In the genomic region with DNA sequence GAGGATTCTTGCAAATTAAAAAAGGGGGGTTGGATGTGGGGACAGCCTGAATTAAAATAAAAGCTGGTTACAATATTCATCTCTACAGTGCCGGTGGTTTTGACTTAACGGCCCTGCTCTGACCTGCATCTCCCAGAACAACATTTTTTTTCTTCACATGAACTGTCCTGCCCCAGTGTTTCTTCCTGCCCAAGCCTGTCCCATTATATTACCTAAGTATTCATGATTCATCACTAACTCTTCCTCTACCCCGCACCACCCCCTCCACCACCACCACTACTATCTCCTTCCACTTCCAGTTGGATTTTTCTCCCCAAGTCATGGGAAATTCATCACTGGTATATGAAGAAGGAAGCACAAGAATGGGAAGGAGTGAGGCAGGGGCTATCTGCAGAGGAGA, we compare ENCODE assay signal across 20 cellular contexts.
"Had no signal": no experiment of that assay in that cellular context is flagged by ENCODE, and none has a peak within 500 bp of the region (broad histone marks: within the 10 kb centered on the region; RNA-seq: fewer than 3 reads in every experiment).

No MANE protein-coding gene starts in this region.

- ATAC-seq: gastroesophageal sphincter; left cardiac atrium; sciatic nerve; stimulated activated naive B cell treated with anti-CD40 and anti-IgM and Interleukin-4, amounts not matched to agents 10 μg/mL and 1 μg/mL and 100 μg/mL, for 72 hours had no signal

- H3K9me3 ChIP-seq: esophagus muscularis mucosa, gastroesophageal sphincter, left ventricle myocardium inferior, spleen had no signal

- DNase-seq: effector CD4-positive, alpha-beta T cell; endodermal cell; glutamatergic neuron; islet precursor cell; left cardiac atrium; left ventricle myocardium inferior; mesendoderm; naive B cell; posterior cingulate gyrus; spleen; stimulated activated CD4-positive, alpha-beta T cell treated with anti-CD3 and anti-CD28 coated beads, Interleukin-15, amount 100 ng/mL, for 24 hours; stimulated activated CD4-positive, alpha-beta T cell treated with anti-CD3 and anti-CD28 coated beads, Interleukin-1b, Interleukin-23, amount 100 ng/mL, for 48 hours; stimulated activated CD4-positive, alpha-beta T cell treated with anti-CD3 and anti-CD28 coated beads, Interleukin-4, amount 100 ng/mL, for 24 hours; stimulated activated naive B cell treated with anti-CD40 and anti-IgM and Interleukin-4, amounts not matched to agents 10 μg/mL and 1 μg/mL and 100 μg/mL, for 72 hours; trophoblast cell had no signal

- H3K27me3 ChIP-seq: esophagus muscularis mucosa, gastroesophageal sphincter, spleen had no signal

- H3K4me1 ChIP-seq: esophagus muscularis mucosa, gastroesophageal sphincter, left ventricle myocardium inferior, spleen had no signal

- H3K4me3 ChIP-seq: coronary artery, esophagus muscularis mucosa, gastroesophageal sphincter, left ventricle myocardium inferior, lung, spleen had no signal

- H3K36me3 ChIP-seq: esophagus muscularis mucosa, gastroesophageal sphincter, left ventricle myocardium inferior, spleen had no signal

- H3K27ac ChIP-seq: coronary artery, esophagus muscularis mucosa, gastroesophageal sphincter, left ventricle myocardium inferior, spleen had no signal
